Comparison of ENCODE assay signal across 1 cellular context in genomic region chr17:78875331-78875730, GRCh38.
TF ChIP-seq lines count a peak whose summit lies in the region.

No MANE protein-coding gene starts in this region.

TF ChIP-seq in endothelial cell of umbilical vein, 7 proteins besides CTCF, POLR2A, EP300 and RAD21 (continued from another document):
- TF ChIP-seq JUN (IDR thresholded peaks at IDR 0.05; ENCODE audit: borderline replicate concordance, insufficient read depth, insufficient read length, low read depth) (no peak), EZH2 (IDR thresholded peaks at IDR 0.05; ENCODE audit: borderline replicate concordance, low read depth, low read length, severe bottlenecking) (no peak), FOS (IDR thresholded peaks at IDR 0.05; ENCODE audit: borderline replicate concordance, insufficient read depth, low read length) (no peak)
TF ChIP-seq in endothelial cell of umbilical vein: peak in this region for 0.
